In the genomic region with DNA sequence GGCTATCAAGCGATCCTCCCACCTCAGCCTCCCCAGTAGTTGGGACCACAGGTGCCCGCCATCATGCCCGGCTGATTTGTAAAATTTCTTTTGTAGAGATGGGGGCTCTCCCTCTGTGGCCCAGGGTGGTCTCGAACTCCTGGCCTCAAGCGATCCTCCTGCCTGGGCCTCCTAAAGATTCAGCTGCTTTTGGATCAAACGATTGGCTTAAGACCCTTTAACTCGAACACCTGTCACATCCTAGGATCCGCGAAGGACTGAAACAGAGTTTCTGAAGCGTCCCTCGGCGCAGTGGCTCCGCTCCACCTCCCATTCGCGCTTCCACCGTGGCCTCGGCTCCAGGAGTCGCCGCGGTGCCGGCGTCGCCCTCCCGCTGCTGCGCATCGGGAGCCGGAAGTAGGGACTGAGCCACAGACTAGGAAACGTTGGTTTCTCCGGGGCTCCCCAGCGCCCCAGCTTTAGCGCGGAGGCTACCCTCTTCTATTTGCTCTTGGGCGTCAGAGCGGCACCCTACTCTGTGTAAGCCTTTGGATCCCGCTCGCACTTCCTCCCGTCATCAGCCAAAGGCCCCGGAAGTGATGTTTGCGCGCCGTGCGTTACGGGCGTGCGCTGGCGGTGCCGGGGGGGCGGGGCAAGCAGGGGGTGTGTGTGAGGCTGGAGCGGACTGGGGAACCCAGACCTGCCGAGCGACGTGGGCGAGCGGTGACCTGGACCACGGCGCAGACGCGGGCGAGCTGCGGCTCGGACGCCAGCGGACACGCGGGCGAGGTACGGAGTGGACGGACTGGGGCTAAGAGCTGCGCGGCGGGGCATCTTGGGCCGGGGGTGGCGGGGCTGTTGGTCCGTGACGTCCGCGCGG, we compare ENCODE assay signal across 8 cellular contexts. TPM values are rescaled to one million over a fixed set of nuclear protein-coding genes. Genes with fewer than 3 reads are reported as not detected.
A peak's percentile ranks its signal among the peaks of the same experiment; 100 is the strongest.
DNase-seq lines count a peak whose midpoint lies in the region; ATAC-seq and TF ChIP-seq lines count a peak whose summit lies in the region.

No MANE protein-coding gene starts in this region.

- H3K4me1 Mint-ChIP-seq in chondrocyte (ENCODE audit: low read depth): peaks cover 28% of the 10 kb centered on the region

- ATAC-seq in HG03432 (IDR thresholded peaks at IDR 0.05; ENCODE audit: unreplicated experiment): peak; percentile 95

- peak; percentile 94 for TF ChIP-seq POLR2A in GM19193 (IDR thresholded peaks at IDR 0.05; ENCODE audit: extremely low read depth, insufficient read depth, insufficient read length)

- H3K9me3 Mint-ChIP-seq in chondrocyte (ENCODE audit: low read depth): no peaks in the 10 kb centered on the region

- H3K27ac Mint-ChIP-seq in chondrocyte (ENCODE audit: unreplicated experiment): peak overlapping the region; percentile 95

- DNase-seq in AML-193 (lab: John Stamatoyannopoulos, UW): peak; percentile 89 to 90
- peak; percentile 95 for DNase-seq in NCI-H460 (ENCODE audit: extremely low read depth, low read depth)
- DNase-seq in activated CD4-positive, alpha-beta T cell treated with anti-CD3 and anti-CD28 coated beads for 24 hours (ENCODE audit: low read depth in 2 of 2): peak; percentile 90 to 99
- DNase-seq in chondrocyte (ENCODE audit: low spot score): no peak
- peak; percentile 93 for DNase-seq in kidney tubule cell (ENCODE audit: low spot score)
- peak; percentile 77 to 97 for DNase-seq in stimulated activated CD4-positive, alpha-beta T cell treated with anti-CD3 and anti-CD28 coated beads, Interleukin-1b, Interleukin-23, amount 100 ng/mL, for 1 hour (ENCODE audit: low read depth in 2 of 2)

- no peaks in the 10 kb centered on the region for H3K36me3 Mint-ChIP-seq in chondrocyte (ENCODE audit: low read depth)

- no peaks in the 10 kb centered on the region for H3K27me3 Mint-ChIP-seq in chondrocyte (ENCODE audit: low read depth)

- TF ChIP-seq CTCF in chondrocyte (IDR thresholded peaks at IDR 0.05): no peak

- H3K4me3 Mint-ChIP-seq in chondrocyte (ENCODE audit: unreplicated experiment): peak overlapping the region; percentile 88

RNA-seq across cellular contexts. Expression of a gene that starts 53.0 kb away (rescaled TPM):
- total RNA-seq in NCI-H460 (2014; rRNA removed; shearing (Covaris generic)): 8.7 and 10.3 TPM in 2 replicates
- 35.8 and 40.5 TPM in 2 replicates for polyA plus RNA-seq in NCI-H460 (2014; cell fraction: nucleus; rRNA removed)
- 16.4 to 22.6 TPM (median 21.5 TPM) in 3 replicates for total RNA-seq in chondrocyte

RNA-seq across cellular contexts. Expression of a gene that starts 58.8 kb away (rescaled TPM):
- total RNA-seq in NCI-H460 (2014; rRNA removed; shearing (Covaris generic)): 21.7 and 27.0 TPM in 2 replicates
- polyA plus RNA-seq in NCI-H460 (2014; cell fraction: nucleus; rRNA removed): 15.3 and 15.5 TPM in 2 replicates
- total RNA-seq in chondrocyte: 26.8 to 29.5 TPM (median 27.9 TPM) in 3 replicates
